1 cellular context compared by ENCODE assay signal in genomic region chr12:12870454-12870853, GRCh38.
TF ChIP-seq lines count a peak whose summit lies in the region.

No MANE protein-coding gene starts in this region.

TF ChIP-seq in SK-N-SH, 30 proteins besides CTCF, POLR2A, EP300 and RAD21 (continued from another document):
- peak; percentile 97 for TF ChIP-seq RXRA (IDR thresholded peaks at IDR 0.05; ENCODE audit: borderline replicate concordance, low read depth)
- TF ChIP-seq MAX (IDR thresholded peaks at IDR 0.05; ENCODE audit: low read depth): no peak
- TF ChIP-seq FOSL2 (IDR thresholded peaks at IDR 0.05; ENCODE audit: borderline replicate concordance, low read depth): peak; percentile 93
- TF ChIP-seq GABPA (IDR thresholded peaks at IDR 0.05; ENCODE audit: low read depth): no peak
- TF ChIP-seq REST (IDR thresholded peaks at IDR 0.05; ENCODE audit: low read depth, low read length): 0 out of 2 replicates have a peak, but pooled peaks have one; percentile 24
- no peak for TF ChIP-seq CHD2 (IDR thresholded peaks at IDR 0.05; ENCODE audit: low read length, partially characterized antibody)
- TF ChIP-seq TEAD4 (IDR thresholded peaks at IDR 0.05; ENCODE audit: borderline replicate concordance, insufficient read depth): peak; percentile 93
- TF ChIP-seq RFX5 (IDR thresholded peaks at IDR 0.05; ENCODE audit: low read length): no peak
